ENCODE assay signal across 19 cellular contexts in genomic region chr3:58163234-58163633, GRCh38. TPM values are rescaled to one million over a fixed set of nuclear protein-coding genes. Genes with fewer than 3 reads are reported as not detected.
A peak's percentile ranks its signal among the peaks of the same experiment; 100 is the strongest.
DNase-seq lines count a peak whose midpoint lies in the region; ATAC-seq, FAIRE-seq and TF ChIP-seq lines count a peak whose summit lies in the region.
"Had no signal": no experiment of that assay in that cellular context is flagged by ENCODE, and none has a peak within 500 bp of the region (broad histone marks: within the 10 kb centered on the region; RNA-seq: fewer than 3 reads in every experiment).

No MANE protein-coding gene starts in this region.

- H3K27ac ChIP-seq in astrocyte (ENCODE audit: low read depth, low read length) = peak overlapping the region; percentile 49
- H3K27ac ChIP-seq in effector memory CD4-positive, alpha-beta T cell (ENCODE audit: insufficient read depth, low read length, poor library complexity, severe bottlenecking) = no peak overlapping the region
- H3K27ac ChIP-seq: gastrocnemius medialis, GM23248 had no signal

- H3K4me1 Mint-ChIP-seq in astrocyte (ENCODE audit: low read depth, unreplicated experiment) = peaks cover 37% of the 10 kb centered on the region

- H3K4me3 Mint-ChIP-seq in astrocyte (ENCODE audit: unreplicated experiment) = no peak overlapping the region
- H3K4me3 Mint-ChIP-seq: activated T-helper 1 cell treated with anti-CD3 and anti-CD28 coated beads, Interleukin-12 subunit alpha, Interleukin-12 subunit beta, Interleukin-2, Interleukin-4 antibody, amounts not matched to agents 30 ng/mL and 10 ng/mL and 1 ng/mL, durations not matched to agents 14 hours and 24 hours and 36 hours; IgD-negative memory B cell had no signal

- H3K9ac ChIP-seq in astrocyte (ENCODE audit: low read length) = peak overlapping the region; percentile 45
- H3K9ac ChIP-seq: GM23248 had no signal

- H3K79me2 ChIP-seq in astrocyte (ENCODE audit: insufficient read depth, low read length) = no peaks in the 10 kb centered on the region

- intact Hi-C loops in posterior vena cava (cut with DNase I) = loop anchor here in 1 of 2 donors (10.0 kb wide), 2 partner anchors 158 to 268 kb away; partner anchors contain the start of gene FLNB

- peaks cover 42% of the 10 kb centered on the region for H4K20me1 ChIP-seq in astrocyte (ENCODE audit: insufficient read depth, low read length)

- H3K27me3 ChIP-seq in astrocyte (ENCODE audit: insufficient read depth, low read length) = no peaks in the 10 kb centered on the region
- H3K27me3 ChIP-seq in effector memory CD4-positive, alpha-beta T cell (replicated peaks; ENCODE audit: control insufficient read depth, insufficient read depth, low read length, poor library complexity, severe bottlenecking) = no peaks in the 10 kb centered on the region
- H3K27me3 ChIP-seq in MG63 = no peaks in the 10 kb centered on the region
- H3K27me3 ChIP-seq: adrenal gland, gastrocnemius medialis had no signal

- ATAC-seq in HG03159 (IDR thresholded peaks at IDR 0.05; ENCODE audit: unreplicated experiment) = no peak
- ATAC-seq: gastrocnemius medialis had no signal

- H3K4me3 ChIP-seq in astrocyte (ENCODE audit: insufficient read depth, low read depth, low read length) (no peak overlapping the region), foreskin fibroblast (ENCODE audit: low read depth in 1 of 2, low read length in 2 of 2) (no peak overlapping the region), MG63 (no peak overlapping the region)
- no peak overlapping the region for H3K4me3 ChIP-seq in effector memory CD4-positive, alpha-beta T cell (ENCODE audit: insufficient read depth, low read depth, low read length, poor library complexity, severe bottlenecking)
- H3K4me3 ChIP-seq: adrenal gland, gastrocnemius medialis, GM23248 had no signal

- no peak for FAIRE-seq in astrocyte (lab: Jason Lieb, UNC)
- FAIRE-seq: urothelium cell line had no signal

- TF ChIP-seq CTCF in astrocyte (IDR thresholded peaks at IDR 0.05; ENCODE audit: insufficient read depth, low read depth, low read length) = no peak
- no peak for TF ChIP-seq CTCF in foreskin fibroblast (IDR thresholded peaks at IDR 0.05; ENCODE audit: low read depth, low read length)

- no peaks in the 10 kb centered on the region for H3K27me3 Mint-ChIP-seq in astrocyte (ENCODE audit: low read depth, unreplicated experiment)
- H3K27me3 Mint-ChIP-seq: IgD-negative memory B cell had no signal

- peaks cover 38% of the 10 kb centered on the region for H3K36me3 Mint-ChIP-seq in astrocyte (ENCODE audit: low read depth, unreplicated experiment)

- H3K4me1 ChIP-seq in astrocyte (ENCODE audit: insufficient read depth, low read length) = peaks cover 44% of the 10 kb centered on the region
- no peaks in the 10 kb centered on the region for H3K4me1 ChIP-seq in effector memory CD4-positive, alpha-beta T cell (ENCODE audit: control insufficient read depth, insufficient read depth, low read length, poor library complexity, severe bottlenecking)

- H2AFZ ChIP-seq in astrocyte (ENCODE audit: low read depth, low read length) = no peak overlapping the region
- H2AFZ ChIP-seq: GM23248 had no signal

- H3K27ac Mint-ChIP-seq in astrocyte (ENCODE audit: unreplicated experiment) = peak overlapping the region; percentile 66
- H3K27ac Mint-ChIP-seq: activated T-helper 1 cell treated with anti-CD3 and anti-CD28 coated beads, Interleukin-12 subunit alpha, Interleukin-12 subunit beta, Interleukin-2, Interleukin-4 antibody, amounts not matched to agents 30 ng/mL and 10 ng/mL and 1 ng/mL, durations not matched to agents 14 hours and 24 hours and 36 hours had no signal

- peaks cover 34% of the 10 kb centered on the region for H3K36me3 ChIP-seq in astrocyte (ENCODE audit: insufficient read depth, low read length)
- H3K36me3 ChIP-seq in effector memory CD4-positive, alpha-beta T cell (ENCODE audit: control insufficient read depth, insufficient read depth, low read length) = peaks cover 15% of the 10 kb centered on the region
- peaks cover 74% of the 10 kb centered on the region for H3K36me3 ChIP-seq in MG63
- H3K36me3 ChIP-seq: gastrocnemius medialis had no signal

- H3K9me3 ChIP-seq in astrocyte (ENCODE audit: insufficient read depth, low read depth, low read length) = no peaks in the 10 kb centered on the region
- H3K9me3 ChIP-seq in effector memory CD4-positive, alpha-beta T cell (ENCODE audit: control insufficient read depth, low read length) = no peaks in the 10 kb centered on the region
- no peaks in the 10 kb centered on the region for H3K9me3 ChIP-seq in MG63
- H3K9me3 ChIP-seq: adrenal gland, gastrocnemius medialis had no signal

- H3K9me3 Mint-ChIP-seq in astrocyte (ENCODE audit: unreplicated experiment) = no peaks in the 10 kb centered on the region
- H3K9me3 Mint-ChIP-seq: activated T-helper 1 cell treated with anti-CD3 and anti-CD28 coated beads, Interleukin-12 subunit alpha, Interleukin-12 subunit beta, Interleukin-2, Interleukin-4 antibody, amounts not matched to agents 30 ng/mL and 10 ng/mL and 1 ng/mL, durations not matched to agents 14 hours and 24 hours and 36 hours; IgD-negative memory B cell had no signal

- DNase-seq in AG08396 (ENCODE audit: low spot score) (peak; percentile 46), astrocyte (ENCODE audit: low read depth) (peak; percentile 85), foreskin fibroblast (peak; percentile 47 to 63), posterior vena cava (ENCODE audit: low spot score) (peak; percentile 65), inferior parietal cortex (ENCODE audit: extremely low spot score) (no peak), MG63 (no peak)
- no peak for DNase-seq in effector memory CD4-positive, alpha-beta T cell
- DNase-seq: activated CD4-positive, alpha-beta T cell treated with anti-CD3 and anti-CD28 coated beads, Interleukin-2, amount 50 U/mL, for 4 hours; gastrocnemius medialis; GM23248; NCI-H2171; NK-92 treated with Interleukin-12 subunit alpha and Interleukin-12 subunit beta, amount 100 ng/mL, for 24 hours; stimulated activated CD4-positive, alpha-beta T cell treated with anti-CD3 and anti-CD28 coated beads, Interleukin-2, amount 100 ng/mL, for 48 hours had no signal

- no peak overlapping the region for H3K4me2 ChIP-seq in astrocyte (ENCODE audit: low read length)

RNA-seq across cellular contexts. Expression of gene DNASE1L3, which starts 47.5 kb away (rescaled TPM):
- total RNA-seq in astrocyte = not detected in 2 replicates
- total RNA-seq in posterior vena cava = 1 to 10 TPM; 7.5 to 9.3 TPM
- not detected in 2 replicates for total RNA-seq in MG63 (2014; rRNA removed; shearing (Covaris generic); ENCODE audit: low replicate concordance)
- total RNA-seq: activated T-helper 1 cell treated with anti-CD3 and anti-CD28 coated beads, Interleukin-12 subunit alpha, Interleukin-12 subunit beta, Interleukin-2, Interleukin-4 antibody, amounts not matched to agents 30 ng/mL and 10 ng/mL and 1 ng/mL, durations not matched to agents 14 hours and 24 hours and 36 hours; GM23248; renal cortical epithelial cell had no signal

Comparison
In these comparisons a context has a peak if more than half of its experiments do, and no peak if none do; other contexts are left out.
1. DNase-seq: peak in AG08396 (single experiment), astrocyte (single experiment), foreskin fibroblast (2 of 2) and posterior vena cava (single experiment); none in effector memory CD4-positive, alpha-beta T cell (0 of 3), inferior parietal cortex (single experiment) and MG63 (single experiment).